In genomic region chr14:102828201-102828600, GRCh38 we compare ENCODE assay signal across 1 cellular context.
TF ChIP-seq lines count a peak whose summit lies in the region.

No MANE protein-coding gene starts in this region.

TF ChIP-seq in K562, 482 proteins besides CTCF, POLR2A, EP300 and RAD21 (continued from another document):
- TF ChIP-seq BDP1 (IDR thresholded peaks at IDR 0.05; ENCODE audit: insufficient read depth, insufficient read length) (no peak), CREM (IDR thresholded peaks at IDR 0.05; ENCODE audit: low read depth) (peak; percentile 42; the same call in 1 of the 2 replicates), SMARCA4 (IDR thresholded peaks at IDR 0.05) (peak; percentile 50; the same call in 1 of the 2 replicates), U2AF2 (optimal IDR thresholded peaks at IDR 0.05; ENCODE audit: low read depth, low read length) (no peak), TRIM24 (IDR thresholded peaks at IDR 0.05) (0 out of 4 replicates have a peak, but pooled peaks of 1 of the 2 experiments have one; percentile 11), RBBP5 (IDR thresholded peaks at IDR 0.05; ENCODE audit: borderline replicate concordance, insufficient read depth, low read length, poor library complexity, severe bottlenecking) (no peak), MNT (conservative IDR thresholded peaks at IDR 0.05) (peak in 1 of 2 experiments; percentile 38; a peak in 1 of 4 replicates), TEAD4 (IDR thresholded peaks at IDR 0.05; ENCODE audit: low read length) (peak; percentile 71), TEAD4 (CRISPR knock-in tag; IDR thresholded peaks at IDR 0.05; ENCODE audit: borderline replicate concordance) (no peak), CBFA2T3 (IDR thresholded peaks at IDR 0.05) (peak; percentile 88), ARID1B (IDR thresholded peaks at IDR 0.05) (peak; percentile 77)
